15 cellular contexts compared by ENCODE assay signal in genomic region chr4:114087596-114088230, GRCh38.
DNase-seq lines count a peak whose midpoint lies in the region; ATAC-seq, FAIRE-seq and TF ChIP-seq lines count a peak whose summit lies in the region.
"Had no signal": no experiment of that assay in that cellular context is flagged by ENCODE, and none has a peak within 500 bp of the region (broad histone marks: within the 10 kb centered on the region; RNA-seq: fewer than 3 reads in every experiment).

No MANE protein-coding gene starts in this region.

- H3K36me3 Mint-ChIP-seq in HFFc6 (ENCODE audit: low read depth) (no peaks in the 10 kb centered on the region), astrocyte (ENCODE audit: low read depth, unreplicated experiment) (no peaks in the 10 kb centered on the region)
- H3K36me3 Mint-ChIP-seq in natural killer cell treated with Interleukin-12 subunit alpha and Interleukin-12 subunit beta and Interleukin-15 and Interleukin-18, amount 100 ng/mL, for 72 hours, result no peaks in the 10 kb centered on the region

- no peak for ATAC-seq in GM19467 (IDR thresholded peaks at IDR 0.05; ENCODE audit: unreplicated experiment)
- no peak for ATAC-seq in natural killer cell treated with Interleukin-12 subunit alpha and Interleukin-12 subunit beta and Interleukin-15 and Interleukin-18, amount 100 ng/mL, for 72 hours
- ATAC-seq in GM21526 (IDR thresholded peaks at IDR 0.05; ENCODE audit: low FRiP score, unreplicated experiment), result no peak

- no peaks in the 10 kb centered on the region for H3K79me2 ChIP-seq in astrocyte (ENCODE audit: insufficient read depth, low read length)

- TF ChIP-seq CTCF in HFFc6 (IDR thresholded peaks at IDR 0.05) (no peak), astrocyte (IDR thresholded peaks at IDR 0.05; ENCODE audit: insufficient read depth, low read depth, low read length) (no peak)

- peak overlapping the region; percentile 21 for H3K4me2 ChIP-seq in astrocyte (ENCODE audit: low read length)

- no peaks in the 10 kb centered on the region for H3K9me3 ChIP-seq in astrocyte (ENCODE audit: insufficient read depth, low read depth, low read length)
- H3K9me3 ChIP-seq: spleen had no signal

- H3K9ac ChIP-seq in astrocyte (ENCODE audit: low read length), result no peak overlapping the region

- H3K9me3 Mint-ChIP-seq in HFFc6 (no peaks in the 10 kb centered on the region), astrocyte (ENCODE audit: unreplicated experiment) (no peaks in the 10 kb centered on the region)
- H3K9me3 Mint-ChIP-seq in natural killer cell treated with Interleukin-12 subunit alpha and Interleukin-12 subunit beta and Interleukin-15 and Interleukin-18, amount 100 ng/mL, for 72 hours, result no peaks in the 10 kb centered on the region
- H3K9me3 Mint-ChIP-seq: H9 had no signal

- DNase-seq in A172 (ENCODE audit: low spot score) (peak; percentile 43), HFFc6 (peak; percentile 74), astrocyte (ENCODE audit: low read depth) (peak; percentile 92), inferior parietal cortex (ENCODE audit: extremely low spot score) (peak; percentile 22)
- no peak for DNase-seq in natural killer cell treated with Interleukin-12 subunit alpha and Interleukin-12 subunit beta and Interleukin-15 and Interleukin-18, amount 100 ng/mL, for 72 hours (ENCODE audit: low spot score)
- DNase-seq in activated naive CD4-positive, alpha-beta T cell treated with anti-CD3 and anti-CD28 coated beads, Interleukin-2, amount 50 U/mL, for 16 hours, result no peak
- DNase-seq: activated CD4-positive, alpha-beta T cell treated with anti-CD3 and anti-CD28 coated beads for 48 hours; activated effector memory CD4-positive, alpha-beta T cell treated with Interleukin-2 at 50 U/mL for 16 hours; H9; Karpas-422; NCI-H510A; spleen had no signal

- no peaks in the 10 kb centered on the region for H4K20me1 ChIP-seq in astrocyte (ENCODE audit: insufficient read depth, low read length)

- no peaks in the 10 kb centered on the region for H3K36me3 ChIP-seq in astrocyte (ENCODE audit: insufficient read depth, low read length)
- H3K36me3 ChIP-seq: spleen had no signal

- H3K4me1 ChIP-seq in astrocyte (ENCODE audit: insufficient read depth, low read length), result peaks cover 18% of the 10 kb centered on the region
- H3K4me1 ChIP-seq: spleen had no signal

- H3K4me1 Mint-ChIP-seq in HFFc6 (ENCODE audit: low read depth) (peaks cover 46% of the 10 kb centered on the region), astrocyte (ENCODE audit: low read depth, unreplicated experiment) (peaks cover 32% of the 10 kb centered on the region)
- H3K4me1 Mint-ChIP-seq in natural killer cell treated with Interleukin-12 subunit alpha and Interleukin-12 subunit beta and Interleukin-15 and Interleukin-18, amount 100 ng/mL, for 72 hours (ENCODE audit: low read depth in 2 of 2), result no peaks in the 10 kb centered on the region

- no peak overlapping the region for H3K4me3 ChIP-seq in astrocyte (ENCODE audit: insufficient read depth, low read depth, low read length)
- H3K4me3 ChIP-seq: spleen had no signal

- H3K27ac Mint-ChIP-seq in HFFc6 (peak overlapping the region; percentile 50), astrocyte (ENCODE audit: unreplicated experiment) (peak overlapping the region; percentile 94)
- H3K27ac Mint-ChIP-seq in natural killer cell treated with Interleukin-12 subunit alpha and Interleukin-12 subunit beta and Interleukin-15 and Interleukin-18, amount 100 ng/mL, for 72 hours, result no peak overlapping the region
- H3K27ac Mint-ChIP-seq: H9 had no signal

- H2AFZ ChIP-seq in astrocyte (ENCODE audit: low read depth, low read length), result no peak overlapping the region

- H3K27me3 ChIP-seq in astrocyte (ENCODE audit: insufficient read depth, low read length), result no peaks in the 10 kb centered on the region
- H3K27me3 ChIP-seq: spleen had no signal

- H3K27me3 Mint-ChIP-seq in HFFc6 (ENCODE audit: insufficient read depth), result peaks cover 2% of the 10 kb centered on the region; the same call in 1 of the 2 replicates
- no peaks in the 10 kb centered on the region for H3K27me3 Mint-ChIP-seq in astrocyte (ENCODE audit: low read depth, unreplicated experiment)
- peaks cover 12 to 23% of the 10 kb centered on the region in 2 donors for H3K27me3 Mint-ChIP-seq in natural killer cell treated with Interleukin-12 subunit alpha and Interleukin-12 subunit beta and Interleukin-15 and Interleukin-18, amount 100 ng/mL, for 72 hours

- 0 out of 2 replicates have a peak overlapping the region, but pooled peaks have one; percentile 11 for H3K4me3 Mint-ChIP-seq in HFFc6
- no peak overlapping the region for H3K4me3 Mint-ChIP-seq in astrocyte (ENCODE audit: unreplicated experiment)
- no peak overlapping the region for H3K4me3 Mint-ChIP-seq in natural killer cell treated with Interleukin-12 subunit alpha and Interleukin-12 subunit beta and Interleukin-15 and Interleukin-18, amount 100 ng/mL, for 72 hours
- H3K4me3 Mint-ChIP-seq: H9 had no signal

- FAIRE-seq in astrocyte (lab: Jason Lieb, UNC), result peak; percentile 45
- FAIRE-seq: A204.1 had no signal

- peak overlapping the region; percentile 54 for H3K27ac ChIP-seq in astrocyte (ENCODE audit: low read depth, low read length)
- H3K27ac ChIP-seq: spleen had no signal

Comparison
In these comparisons a context has a peak if more than half of its experiments do, and no peak if none do; other contexts are left out.
1. DNase-seq: peak in A172 (single experiment), HFFc6 (single experiment), astrocyte (single experiment) and inferior parietal cortex (single experiment); none in natural killer cell treated with Interleukin-12 subunit alpha and Interleukin-12 subunit beta and Interleukin-15 and Interleukin-18, amount 100 ng/mL, for 72 hours (single experiment) and activated naive CD4-positive, alpha-beta T cell treated with anti-CD3 and anti-CD28 coated beads, Interleukin-2, amount 50 U/mL, for 16 hours (single experiment).
2. H3K27ac Mint-ChIP-seq: peak in HFFc6 (single experiment) and astrocyte (single experiment); none in natural killer cell treated with Interleukin-12 subunit alpha and Interleukin-12 subunit beta and Interleukin-15 and Interleukin-18, amount 100 ng/mL, for 72 hours (0 of 2).